ENCODE assay signal across 8 cellular contexts in the genomic region with DNA sequence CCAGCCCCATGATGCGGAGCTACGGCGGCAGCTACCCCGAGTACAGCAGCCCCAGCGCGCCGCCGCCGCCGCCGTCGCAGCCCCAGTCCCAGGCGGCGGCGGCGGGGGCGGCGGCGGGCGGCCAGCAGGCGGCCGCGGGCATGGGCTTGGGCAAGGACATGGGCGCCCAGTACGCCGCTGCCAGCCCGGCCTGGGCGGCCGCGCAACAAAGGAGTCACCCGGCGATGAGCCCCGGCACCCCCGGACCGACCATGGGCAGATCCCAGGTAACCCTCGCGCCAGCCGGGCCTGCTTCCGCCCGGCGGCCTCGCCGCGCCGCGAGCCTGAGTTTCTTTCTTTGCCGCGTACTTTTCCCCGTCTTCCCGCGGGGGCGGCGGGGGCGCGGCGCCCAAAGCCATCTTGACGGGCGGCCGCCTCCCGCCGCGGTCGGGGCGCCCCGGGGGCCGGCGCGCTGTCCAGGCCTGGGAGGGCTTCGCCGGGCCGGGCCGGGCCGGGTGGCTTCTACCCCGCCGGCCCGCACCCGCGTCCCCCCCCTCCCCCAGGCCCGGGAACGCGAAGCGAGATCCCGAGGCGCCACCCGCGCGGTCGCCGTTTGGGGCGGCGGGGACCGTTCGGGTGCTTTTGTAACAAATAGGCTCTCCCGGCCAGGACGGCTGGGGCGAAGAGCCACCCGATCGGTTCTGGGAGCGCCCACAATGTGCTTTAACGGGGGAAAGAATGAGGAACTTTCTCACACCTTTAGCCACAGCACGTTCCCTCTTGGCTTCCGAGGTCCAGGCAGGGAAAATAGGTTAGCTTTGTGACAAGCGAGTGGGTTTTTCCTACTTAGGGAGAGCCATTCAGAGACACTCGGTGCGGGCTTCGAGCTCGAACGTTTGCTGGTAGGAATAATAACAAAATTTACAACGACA. TPM values are rescaled to one million over a fixed set of nuclear protein-coding genes. Genes with fewer than 3 reads are reported as not detected.
DNase-seq lines count a peak whose midpoint lies in the region; ATAC-seq and TF ChIP-seq lines count a peak whose summit lies in the region.

No MANE protein-coding gene starts in this region.

- no peaks in the 10 kb centered on the region for H3K27me3 Mint-ChIP-seq in activated CD8-positive, alpha-beta T cell treated with anti-CD3 and anti-CD28 coated beads, Interleukin-2, amount 10 ng/mL, durations not matched to agents 7 days and 5 days (ENCODE audit: low read depth)
- H3K27me3 Mint-ChIP-seq in endodermal cell (ENCODE audit: insufficient read depth): no peaks in the 10 kb centered on the region

- peak; percentile 29 for ATAC-seq in activated CD8-positive, alpha-beta T cell treated with anti-CD3 and anti-CD28 coated beads, Interleukin-2, amount 10 ng/mL, durations not matched to agents 7 days and 5 days

- H3K27me3 ChIP-seq in endodermal cell (ENCODE audit: control insufficient read depth, insufficient read depth, low read length, poor library complexity, severe bottlenecking) (no peaks in the 10 kb centered on the region), mucosa of stomach (ENCODE audit: control insufficient read depth, insufficient read depth, low read length) (no peaks in the 10 kb centered on the region)

- peaks cover 10% of the 10 kb centered on the region for H3K36me3 Mint-ChIP-seq in activated CD8-positive, alpha-beta T cell treated with anti-CD3 and anti-CD28 coated beads, Interleukin-2, amount 10 ng/mL, durations not matched to agents 7 days and 5 days (ENCODE audit: low read depth)
- no peaks in the 10 kb centered on the region for H3K36me3 Mint-ChIP-seq in endodermal cell (ENCODE audit: low read depth)

- H3K4me1 ChIP-seq in endodermal cell (ENCODE audit: control insufficient read depth, insufficient read depth, low read length) (peaks cover 2% of the 10 kb centered on the region), mucosa of stomach (ENCODE audit: control insufficient read depth, insufficient read depth, low read length) (peaks cover 10% of the 10 kb centered on the region)

- peaks cover 42% of the 10 kb centered on the region for H3K4me1 Mint-ChIP-seq in activated CD8-positive, alpha-beta T cell treated with anti-CD3 and anti-CD28 coated beads, Interleukin-2, amount 10 ng/mL, durations not matched to agents 7 days and 5 days (ENCODE audit: low read depth)
- H3K4me1 Mint-ChIP-seq in endodermal cell: peaks cover 47% of the 10 kb centered on the region

- POLR2A ChIA-PET in activated CD8-positive, alpha-beta T cell treated with anti-CD3 and anti-CD28 coated beads, Interleukin-2, amount 10 ng/mL, durations not matched to agents 7 days and 5 days (lab: Charles Lee): interaction anchor here (0.5 to 3.6 kb wide), 9 partner anchors 9 to 242 kb away, joined by 3 to 31 read pairs (median 4); no protein-coding TSS in a partner anchor

- no peaks in the 10 kb centered on the region for H3K9me3 ChIP-seq in endodermal cell (ENCODE audit: control insufficient read depth, low read length)
- H3K9me3 ChIP-seq in mucosa of stomach (ENCODE audit: control insufficient read depth, low read length): no peaks in the 10 kb centered on the region

- peak overlapping the region; percentile 69 for H3K9ac ChIP-seq in endodermal cell (ENCODE audit: extremely low read depth, low read length, poor library complexity, severe bottlenecking)
- peak overlapping the region; percentile 87 for H3K9ac ChIP-seq in mucosa of stomach (ENCODE audit: low read length)

- H3K4me3 Mint-ChIP-seq in activated CD8-positive, alpha-beta T cell treated with anti-CD3 and anti-CD28 coated beads, Interleukin-2, amount 10 ng/mL, durations not matched to agents 7 days and 5 days: peak overlapping the region; percentile 78
- H3K4me3 Mint-ChIP-seq in endodermal cell: peak overlapping the region; percentile 92

- H3K9me3 Mint-ChIP-seq in activated CD8-positive, alpha-beta T cell treated with anti-CD3 and anti-CD28 coated beads, Interleukin-2, amount 10 ng/mL, durations not matched to agents 7 days and 5 days (ENCODE audit: insufficient read depth): no peaks in the 10 kb centered on the region
- H3K9me3 Mint-ChIP-seq in endodermal cell: no peaks in the 10 kb centered on the region

- CTCF ChIA-PET in activated CD8-positive, alpha-beta T cell treated with anti-CD3 and anti-CD28 coated beads, Interleukin-2, amount 10 ng/mL, durations not matched to agents 7 days and 5 days (lab: Charles Lee): interaction anchor here (1.0 to 1.6 kb wide), 2 partner anchors 132 to 242 kb away, joined by 3 to 5 read pairs; no protein-coding TSS in a partner anchor

- 0% methylated on average over 6 to 109 of the region's 109 CpGs for WGBS in endodermal cell (ENCODE audit: insufficient coverage in 1 of 2, insufficient read length in 1 of 2), 2 experiments

- DNase-seq in NCI-H446 (lab: John Stamatoyannopoulos, UW): peak; percentile 10 to 25
- no peak for DNase-seq in NCI-H446 treated with DMSO at 0.1 percent for 48 hours (lab: John Stamatoyannopoulos, UW)
- DNase-seq in NCI-H1105 (lab: John Stamatoyannopoulos, UW): peak; percentile 57
- DNase-seq in activated CD8-positive, alpha-beta T cell treated with anti-CD3 and anti-CD28 coated beads, Interleukin-2, amount 10 ng/mL, durations not matched to agents 7 days and 5 days: peak; percentile 59
- peak; percentile 75 for DNase-seq in endodermal cell
- DNase-seq in stimulated activated CD8-positive, alpha-beta memory T cell treated with anti-CD3 and anti-CD28 coated beads, Interleukin-7, amount 100 ng/mL, for 24 hours (ENCODE audit: low read depth): peak; percentile 14
- DNase-seq in NCI-H2107 (lab: John Stamatoyannopoulos, UW): no peak

- peak overlapping the region; percentile 80 for H3K27ac Mint-ChIP-seq in activated CD8-positive, alpha-beta T cell treated with anti-CD3 and anti-CD28 coated beads, Interleukin-2, amount 10 ng/mL, durations not matched to agents 7 days and 5 days
- H3K27ac Mint-ChIP-seq in endodermal cell: peak overlapping the region; percentile 94

- peak; percentile 34 for TF ChIP-seq CTCF in endodermal cell (conservative IDR thresholded peaks at IDR 0.05)

- H3K4me3 ChIP-seq in endodermal cell (ENCODE audit: low read length): peak overlapping the region; percentile 84
- peak overlapping the region; percentile 74 for H3K4me3 ChIP-seq in mucosa of stomach (ENCODE audit: low read length)

- no peaks in the 10 kb centered on the region for H3K36me3 ChIP-seq in endodermal cell (ENCODE audit: control insufficient read depth, insufficient read depth, low read length)
- H3K36me3 ChIP-seq in mucosa of stomach (ENCODE audit: control insufficient read depth, insufficient read depth, low read length): no peaks in the 10 kb centered on the region

- H3K27ac ChIP-seq in endodermal cell (ENCODE audit: low read depth, low read length): peak overlapping the region; percentile 96

RNA-seq across cellular contexts. Expression of a gene that starts 2.3 kb away (rescaled TPM):
- total RNA-seq in activated CD8-positive, alpha-beta T cell treated with anti-CD3 and anti-CD28 coated beads, Interleukin-2, amount 10 ng/mL, durations not matched to agents 7 days and 5 days: 10 to 100 TPM; 60.9 to 62.4 TPM
- 100 to 1,000 TPM in 1 of 2 donors, 10 to 100 TPM in 1; 74.0 to 110 TPM for total RNA-seq in endodermal cell
- 44.9 TPM for polyA plus RNA-seq in endodermal cell (2013, experiment 1 of 2)
- 47.0 TPM for polyA plus RNA-seq in endodermal cell (2013, experiment 2 of 2)

Comparison
In these comparisons a context has a peak if more than half of its experiments do, and no peak if none do; other contexts are left out.
1. DNase-seq: peak in NCI-H446 (2 of 2), NCI-H1105 (single experiment), activated CD8-positive, alpha-beta T cell treated with anti-CD3 and anti-CD28 coated beads, Interleukin-2, amount 10 ng/mL, durations not matched to agents 7 days and 5 days (single experiment), endodermal cell (single experiment) and stimulated activated CD8-positive, alpha-beta memory T cell treated with anti-CD3 and anti-CD28 coated beads, Interleukin-7, amount 100 ng/mL, for 24 hours (single experiment); none in NCI-H446 treated with DMSO at 0.1 percent for 48 hours (single experiment) and NCI-H2107 (single experiment).